Comparison of ENCODE assay signal across 29 cellular contexts in the genomic region with DNA sequence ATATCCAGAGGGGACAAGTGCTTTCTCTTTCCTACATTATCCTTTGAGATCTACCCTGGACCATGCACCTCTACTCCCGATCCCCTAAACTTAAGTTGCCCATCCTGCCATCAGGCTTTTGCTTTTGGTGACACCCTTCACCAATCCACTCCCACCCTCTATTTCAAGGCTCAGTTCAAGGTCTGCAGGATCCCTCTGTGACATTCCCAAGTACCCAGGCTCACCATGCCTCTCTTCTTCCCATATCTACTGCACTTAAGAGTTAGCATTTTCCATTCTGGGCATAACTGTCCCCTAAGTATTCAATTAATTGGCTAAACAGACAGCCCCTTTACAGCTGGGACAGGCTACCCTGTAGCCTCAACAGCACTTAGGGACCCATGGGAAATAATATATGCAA. TPM values are rescaled to one million over a fixed set of nuclear protein-coding genes. Genes with fewer than 3 reads are reported as not detected.
A peak's percentile ranks its signal among the peaks of the same experiment; 100 is the strongest.
DNase-seq lines count a peak whose midpoint lies in the region; TF ChIP-seq lines count a peak whose summit lies in the region.
"Had no signal": no experiment of that assay in that cellular context is flagged by ENCODE, and none has a peak within 500 bp of the region (broad histone marks: within the 10 kb centered on the region; RNA-seq: fewer than 3 reads in every experiment).

No MANE protein-coding gene starts in this region.

- H3K9me2 ChIP-seq in OCI-LY1 (ENCODE audit: low read depth, low read length): no peaks in the 10 kb centered on the region

- H3K27ac ChIP-seq in OCI-LY1 (ENCODE audit: low read depth, low read length, poor library complexity, severe bottlenecking): no peak overlapping the region
- H3K27ac ChIP-seq: left lung, parathyroid adenoma, right atrium auricular region, testis had no signal

- H3K4me3 ChIP-seq in OCI-LY1 (ENCODE audit: low read depth, low read length, poor library complexity, severe bottlenecking): no peak overlapping the region
- H3K4me3 ChIP-seq in fibroblast of pulmonary artery (replicated peaks; ENCODE audit: low read depth, low read length): peak overlapping the region; percentile 85
- H3K4me3 ChIP-seq: left lung, right atrium auricular region, testis had no signal

- TF ChIP-seq CTCF in OCI-LY1 (IDR thresholded peaks at IDR 0.05; ENCODE audit: low read length): no peak
- no peak for TF ChIP-seq CTCF in fibroblast of pulmonary artery (IDR thresholded peaks at IDR 0.05; ENCODE audit: low read length, missing control alignments)

- no peak overlapping the region for H2AFZ ChIP-seq in OCI-LY1 (ENCODE audit: low read length)
- H2AFZ ChIP-seq: parathyroid adenoma had no signal

- H3K79me2 ChIP-seq in OCI-LY1 (ENCODE audit: insufficient read depth, low read length): peaks cover 27% of the 10 kb centered on the region

- no peaks in the 10 kb centered on the region for H3K9me3 Mint-ChIP-seq in activated CD4-positive, alpha-beta T cell treated with anti-CD3 and anti-CD28 coated beads, Interleukin-2, amount 10 ng/mL, durations not matched to agents 24 days and 14 days
- H3K9me3 Mint-ChIP-seq: activated CD8-positive, alpha-beta T cell treated with anti-CD3 and anti-CD28 coated beads for 36 hours; activated naive CD4-positive, alpha-beta T cell treated with anti-CD3 and anti-CD28 coated beads for 36 hours; CD8-positive, alpha-beta memory T cell; memory B cell; nephron progenitor cell had no signal

- no peaks in the 10 kb centered on the region for H4K20me1 ChIP-seq in OCI-LY1 (ENCODE audit: insufficient read depth, low read length)

- H3K36me3 Mint-ChIP-seq in activated CD4-positive, alpha-beta T cell treated with anti-CD3 and anti-CD28 coated beads, Interleukin-2, amount 10 ng/mL, durations not matched to agents 24 days and 14 days (ENCODE audit: low read depth): peaks cover 16% of the 10 kb centered on the region

- H3K36me3 ChIP-seq in OCI-LY1 (ENCODE audit: insufficient read depth, low read length): peaks cover 22% of the 10 kb centered on the region; the same call in 1 of the 2 replicates

- peaks cover 21% of the 10 kb centered on the region for H3K4me1 Mint-ChIP-seq in activated CD4-positive, alpha-beta T cell treated with anti-CD3 and anti-CD28 coated beads, Interleukin-2, amount 10 ng/mL, durations not matched to agents 24 days and 14 days

- intact Hi-C loops in activated CD4-positive, alpha-beta T cell treated with anti-CD3 and anti-CD28 coated beads, Interleukin-2, amount 10 ng/mL, durations not matched to agents 24 days and 14 days (cut with micrococcal nuclease): loop anchor here (5.0 kb wide), 3 partner anchors 82 to 972 kb away; partner anchors contain the start of genes EID3, TXNRD1 and WASHC4

- no peak overlapping the region for H3K9ac ChIP-seq in OCI-LY1 (ENCODE audit: low read length)
- H3K9ac ChIP-seq: parathyroid adenoma had no signal

- H3K4me2 ChIP-seq in OCI-LY1 (ENCODE audit: low read length): 0 out of 2 replicates have a peak overlapping the region, but pooled peaks have one; percentile 61

- H3K4me3 Mint-ChIP-seq in activated CD4-positive, alpha-beta T cell treated with anti-CD3 and anti-CD28 coated beads, Interleukin-2, amount 10 ng/mL, durations not matched to agents 24 days and 14 days: no peak overlapping the region
- H3K4me3 Mint-ChIP-seq: activated CD8-positive, alpha-beta T cell treated with anti-CD3 and anti-CD28 coated beads for 36 hours; activated naive CD4-positive, alpha-beta T cell treated with anti-CD3 and anti-CD28 coated beads for 36 hours; memory B cell had no signal

- H3K27ac Mint-ChIP-seq in activated CD4-positive, alpha-beta T cell treated with anti-CD3 and anti-CD28 coated beads, Interleukin-2, amount 10 ng/mL, durations not matched to agents 24 days and 14 days: no peak overlapping the region
- H3K27ac Mint-ChIP-seq: activated CD8-positive, alpha-beta T cell treated with anti-CD3 and anti-CD28 coated beads for 36 hours; activated naive CD4-positive, alpha-beta T cell treated with anti-CD3 and anti-CD28 coated beads for 36 hours; CD8-positive, alpha-beta memory T cell; memory B cell; nephron progenitor cell had no signal

- H3K27me3 Mint-ChIP-seq in activated CD4-positive, alpha-beta T cell treated with anti-CD3 and anti-CD28 coated beads, Interleukin-2, amount 10 ng/mL, durations not matched to agents 24 days and 14 days: no peaks in the 10 kb centered on the region
- H3K27me3 Mint-ChIP-seq: activated CD8-positive, alpha-beta T cell treated with anti-CD3 and anti-CD28 coated beads for 36 hours; CD8-positive, alpha-beta memory T cell; memory B cell had no signal

- DNase-seq in activated CD4-positive, alpha-beta T cell treated with anti-CD3 and anti-CD28 coated beads, Interleukin-2, amount 10 ng/mL, durations not matched to agents 24 days and 14 days: peak; percentile 50
- no peak for DNase-seq in activated CD4-positive, alpha-beta T cell treated with anti-CD3 and anti-CD28 coated beads for 4 hours
- no peak for DNase-seq in fibroblast of pulmonary artery (ENCODE audit: low read depth)
- no peak for DNase-seq in NCI-H524 (lab: John Stamatoyannopoulos, UW)
- no peak for DNase-seq in EL
- DNase-seq in dedifferentiated amniotic fluid mesenchymal stem cell (ENCODE audit: extremely low spot score): no peak
- DNase-seq in globus pallidus (ENCODE audit: low spot score): no peak
- DNase-seq: activated CD4-positive, alpha-beta T cell treated with anti-CD3 and anti-CD28 coated beads for 1 hour; activated CD8-positive, alpha-beta T cell treated with anti-CD3 and anti-CD28 coated beads for 36 hours; activated naive CD4-positive, alpha-beta T cell treated with anti-CD3 and anti-CD28 coated beads for 36 hours; CD8-positive, alpha-beta memory T cell; cerebellar nuclear complex; HCEC 1CT; islet precursor cell; left lung; NCI-H1105; NCI-H187; NCI-H526; nephron progenitor cell; NK-92 treated with Interleukin-12 subunit alpha and Interleukin-12 subunit beta, amount 100 ng/mL, for 24 hours; Right ventricle myocardium superior; stimulated activated CD4-positive, alpha-beta T cell treated with anti-CD3 and anti-CD28 coated beads, Interleukin-1b, Interleukin-23, amount 100 ng/mL, for 48 hours; stimulated activated naive CD8-positive, alpha-beta T cell treated with anti-CD3 and anti-CD28 coated beads, Interleukin-15, Interleukin-2, amounts not matched to agents 100 U/mL and 50 U/mL, for 24 hours; T-helper 2 cell; testis had no signal

- H3F3A ChIP-seq in OCI-LY1 (ENCODE audit: insufficient read depth, low read length): no peaks in the 10 kb centered on the region

- H3K27me3 ChIP-seq in OCI-LY1 (ENCODE audit: insufficient read depth, low read length): no peaks in the 10 kb centered on the region
- H3K27me3 ChIP-seq: left lung, right atrium auricular region, testis had no signal

- H3K9me3 ChIP-seq in OCI-LY1 (ENCODE audit: low read length): no peaks in the 10 kb centered on the region
- H3K9me3 ChIP-seq: left lung, right atrium auricular region, testis had no signal

- H3K4me1 ChIP-seq in OCI-LY1 (ENCODE audit: insufficient read depth, low read length, severe bottlenecking): peaks cover 26% of the 10 kb centered on the region

RNA-seq across cellular contexts. Expression of gene NFYB, which starts 3.1 kb away (rescaled TPM):
- total RNA-seq in activated CD4-positive, alpha-beta T cell treated with anti-CD3 and anti-CD28 coated beads, Interleukin-2, amount 10 ng/mL, durations not matched to agents 24 days and 14 days: 25.4 and 28.6 TPM in 2 replicates
